Comparison of ENCODE assay signal across 8 cellular contexts in genomic region chr19:33143897-33144405, GRCh38. TPM values are rescaled to one million over a fixed set of nuclear protein-coding genes. Genes with fewer than 3 reads are reported as not detected.
DNase-seq lines count a peak whose midpoint lies in the region; ATAC-seq and TF ChIP-seq lines count a peak whose summit lies in the region.

No MANE protein-coding gene starts in this region.

- H3K36me3 Mint-ChIP-seq in CD14-positive monocyte, result no peaks in the 10 kb centered on the region
- H3K36me3 Mint-ChIP-seq in T-helper 17 cell (ENCODE audit: low read depth), result peaks cover 2% of the 10 kb centered on the region

- peak; percentile 87 for ATAC-seq in GM21526 (IDR thresholded peaks at IDR 0.05; ENCODE audit: low FRiP score, unreplicated experiment)
- ATAC-seq in T-helper 17 cell, result peak; percentile 99
- ATAC-seq in left ventricle myocardium superior, result peak; percentile 98
- ATAC-seq in sciatic nerve, result peak; percentile 96
- ATAC-seq in HG02840 (IDR thresholded peaks at IDR 0.05; ENCODE audit: low FRiP score, unreplicated experiment), result no peak

- H3K9me3 ChIP-seq in T-helper 17 cell (ENCODE audit: control insufficient read depth, low read length, poor library complexity, severe bottlenecking), result no peaks in the 10 kb centered on the region

- H3K27ac Mint-ChIP-seq in CD14-positive monocyte, result peak overlapping the region in 4 of 7 donors; percentile 52 to 65 (median 56)
- peak overlapping the region; percentile 53 for H3K27ac Mint-ChIP-seq in T-helper 17 cell

- DNase-seq in CD14-positive monocyte (ENCODE audit: low spot score) (no peak), NB4 (ENCODE audit: low read depth) (peak; percentile 70), T-helper 17 cell (peak; percentile 30 to 47 (median 46)), amygdala (lab: John Stamatoyannopoulos, UW) (peak in 39 of 56 donors; percentile 3 to 61 (median 28)), left ventricle myocardium superior (peak; percentile 76), sciatic nerve (ENCODE audit: low spot score) (peak; percentile 78)

- H3K27me3 Mint-ChIP-seq in CD14-positive monocyte (ENCODE audit: low read depth in 3 of 3), result peaks cover 2 to 6% (median 6%) of the 10 kb centered on the region in 3 donors
- H3K27me3 Mint-ChIP-seq in T-helper 17 cell, result peaks cover 9% of the 10 kb centered on the region

- intact Hi-C loops in CD14-positive monocyte (cut with micrococcal nuclease), result loop anchor here (2.0 to 10.0 kb wide), 2 partner anchors 41 to 261 kb away; no protein-coding TSS in a partner anchor
- intact Hi-C loops in left ventricle myocardium superior (cut with micrococcal nuclease), result no loop called here
- intact Hi-C loops in sciatic nerve (cut with DNase I), result loop anchor here (10.0 kb wide), 1 partner anchor 61 kb away; no protein-coding TSS in a partner anchor

- peaks cover 7% of the 10 kb centered on the region for H3K4me1 Mint-ChIP-seq in CD14-positive monocyte
- H3K4me1 Mint-ChIP-seq in T-helper 17 cell, result peaks cover 7% of the 10 kb centered on the region

- no peak overlapping the region for H3K4me3 ChIP-seq in NB4 (ENCODE audit: low read depth, low read length)

- TF ChIP-seq CTCF in CD14-positive monocyte (IDR thresholded peaks at IDR 0.05), result peak; percentile 89
- TF ChIP-seq CTCF in NB4 (IDR thresholded peaks at IDR 0.05; ENCODE audit: low read depth, low read length), result peak; percentile 77

- H3K9me3 Mint-ChIP-seq in CD14-positive monocyte, result peaks cover 0 to 10% (median 6%) of the 10 kb centered on the region in 7 donors

- TF ChIP-seq POLR2A in NB4 (IDR thresholded peaks at IDR 0.05; ENCODE audit: extremely low read depth, insufficient read length), result no peak

- H3K4me3 Mint-ChIP-seq in CD14-positive monocyte (peak overlapping the region; percentile 72 to 84), T-helper 17 cell (peak overlapping the region; percentile 28)

RNA-seq across cellular contexts. Expression of gene WDR88, which starts 12.0 kb away (rescaled TPM):
- polyA plus RNA-seq in CD14-positive monocyte, result not detected
- not detected for total RNA-seq in T-helper 17 cell
- not detected for total RNA-seq in left ventricle myocardium superior
- total RNA-seq in sciatic nerve, result not detected

RNA-seq across cellular contexts. Expression of gene LRP3, which starts 50.2 kb away (rescaled TPM):
- polyA plus RNA-seq in CD14-positive monocyte, result 1 to 10 TPM; 1.4 to 4.1 TPM
- under 1 TPM in 1 of 2 donors, not detected in 1; 0.52 TPM for total RNA-seq in T-helper 17 cell
- 19.5 TPM for total RNA-seq in left ventricle myocardium superior
- 21.7 TPM for total RNA-seq in sciatic nerve

Comparison
In these comparisons a context has a peak if more than half of its experiments do, and no peak if none do; other contexts are left out.
1. RNA of gene LRP3, which starts 50.2 kb away (total RNA-seq): 21.7 TPM in sciatic nerve (single experiment) and 19.5 TPM in left ventricle myocardium superior (single experiment); 0.52 TPM in T-helper 17 cell; every median in the first group is over 10 times any median in the second.